ENCODE assay signal across 1 cellular context in the genomic region with DNA sequence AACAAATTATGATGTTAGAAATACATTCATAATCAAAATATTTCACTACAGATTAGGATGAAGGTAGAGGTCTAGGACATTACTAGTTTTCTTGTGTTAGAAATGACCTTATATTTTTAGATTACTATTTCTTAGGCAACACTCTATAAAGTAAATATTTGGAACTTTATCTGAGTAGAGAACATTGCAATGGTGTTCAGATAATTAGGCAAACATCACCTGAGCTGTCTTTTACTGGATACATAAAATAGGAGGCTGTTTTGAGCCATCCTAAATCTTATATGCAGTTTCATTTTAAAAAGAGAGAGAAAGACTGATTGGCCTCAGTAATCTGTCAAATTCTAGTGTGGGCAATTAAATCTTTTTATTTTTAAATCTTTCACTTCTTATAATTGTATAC.
A peak's percentile ranks its signal among the peaks of the same experiment; 100 is the strongest.
TF ChIP-seq lines count a peak whose summit lies in the region.

No MANE protein-coding gene starts in this region.

TF ChIP-seq in liver, 16 proteins besides CTCF, POLR2A, EP300 and RAD21 (continued from another document):
- TF ChIP-seq, protein P1, sequence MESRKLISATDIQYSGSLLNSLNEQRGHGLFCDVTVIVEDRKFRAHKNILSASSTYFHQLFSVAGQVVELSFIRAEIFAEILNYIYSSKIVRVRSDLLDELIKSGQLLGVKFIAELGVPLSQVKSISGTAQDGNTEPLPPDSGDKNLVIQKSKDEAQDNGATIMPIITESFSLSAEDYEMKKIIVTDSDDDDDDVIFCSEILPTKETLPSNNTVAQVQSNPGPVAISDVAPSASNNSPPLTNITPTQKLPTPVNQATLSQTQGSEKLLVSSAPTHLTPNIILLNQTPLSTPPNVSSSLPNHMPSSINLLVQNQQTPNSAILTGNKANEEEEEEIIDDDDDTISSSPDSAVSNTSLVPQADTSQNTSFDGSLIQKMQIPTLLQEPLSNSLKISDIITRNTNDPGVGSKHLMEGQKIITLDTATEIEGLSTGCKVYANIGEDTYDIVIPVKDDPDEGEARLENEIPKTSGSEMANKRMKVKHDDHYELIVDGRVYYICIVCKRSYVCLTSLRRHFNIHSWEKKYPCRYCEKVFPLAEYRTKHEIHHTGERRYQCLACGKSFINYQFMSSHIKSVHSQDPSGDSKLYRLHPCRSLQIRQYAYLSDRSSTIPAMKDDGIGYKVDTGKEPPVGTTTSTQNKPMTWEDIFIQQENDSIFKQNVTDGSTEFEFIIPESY (IDR thresholded peaks at IDR 0.05), result no peak
- TF ChIP-seq, protein P2, sequence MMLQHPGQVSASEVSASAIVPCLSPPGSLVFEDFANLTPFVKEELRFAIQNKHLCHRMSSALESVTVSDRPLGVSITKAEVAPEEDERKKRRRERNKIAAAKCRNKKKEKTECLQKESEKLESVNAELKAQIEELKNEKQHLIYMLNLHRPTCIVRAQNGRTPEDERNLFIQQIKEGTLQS (IDR thresholded peaks at IDR 0.05), result no peak
- TF ChIP-seq HNF4A (conservative IDR thresholded peaks at IDR 0.05) (peak in 1 of 2 donors; percentile 19), FOXA2 (IDR thresholded peaks at IDR 0.05) (no peak), RXRA (IDR thresholded peaks at IDR 0.05) (peak in 1 of 2 donors; percentile 20), YY1 (IDR thresholded peaks at IDR 0.05) (peak; percentile 4)
